In genomic region chr6:163956571-163957407, GRCh38 we compare ENCODE assay signal across 8 cellular contexts.
DNase-seq lines count a peak whose midpoint lies in the region; ATAC-seq, FAIRE-seq and TF ChIP-seq lines count a peak whose summit lies in the region.

No MANE protein-coding gene starts in this region.

- no peak for TF ChIP-seq EP300 in neural cell (conservative IDR thresholded peaks at IDR 0.05; ENCODE audit: poor library complexity, severe bottlenecking)

- DNase-seq in D721Med (ENCODE audit: insufficient read length, low spot score) (no peak), OCI-M1 (lab: John Stamatoyannopoulos, UW) (peak; percentile 83), activated T-cell treated with anti-CD3 and anti-CD28 coated beads for 1 hour (ENCODE audit: low read depth) (peak; percentile 35), fibroblast of lung (ENCODE audit: low read depth in 2 of 2) (peak; percentile 73 to 86), superior temporal gyrus (ENCODE audit: extremely low spot score) (peak; percentile 88)

- H3K79me2 ChIP-seq in fibroblast of lung (ENCODE audit: control insufficient read depth, insufficient read depth, low read length) (no peaks in the 10 kb centered on the region), neural cell (replicated peaks; ENCODE audit: insufficient read depth, low read length) (no peaks in the 10 kb centered on the region)

- H3K4me3 ChIP-seq in fibroblast of lung (replicated peaks in 1 of 4; ENCODE audit: control extremely low read depth in 1 of 4, insufficient read depth in 1 of 4, low read depth in 3 of 4, low read length in 4 of 4) (peak overlapping the region in 2 of 4 experiments; percentile 7 to 14), neural cell (ENCODE audit: low read length) (no peak overlapping the region)

- H4K20me1 ChIP-seq in fibroblast of lung (ENCODE audit: control insufficient read depth, extremely low read depth, insufficient read depth, low read length) (no peaks in the 10 kb centered on the region), neural cell (ENCODE audit: insufficient read depth) (no peaks in the 10 kb centered on the region)

- TF ChIP-seq CTCF in D721Med (IDR thresholded peaks at IDR 0.05; ENCODE audit: insufficient read depth, missing control alignments), result peak; percentile 92
- peak; percentile 96 to 99 for TF ChIP-seq CTCF in fibroblast of lung (conservative IDR thresholded peaks at IDR 0.05 in 1 of 2, IDR thresholded peaks at IDR 0.05 in 1 of 2; ENCODE audit: low read depth in 1 of 2, low read length in 2 of 2)
- peak; percentile 58 for TF ChIP-seq CTCF in neural cell (IDR thresholded peaks at IDR 0.05; ENCODE audit: poor library complexity, severe bottlenecking)

- H3K4me1 ChIP-seq in fibroblast of lung (ENCODE audit: control insufficient read depth, extremely low read depth, insufficient read depth, low read length), result peaks cover 4% of the 10 kb centered on the region

- H3K9me3 ChIP-seq in fibroblast of lung (ENCODE audit: control insufficient read depth, insufficient read depth, low read depth, low read length) (no peaks in the 10 kb centered on the region), neural cell (ENCODE audit: low read length) (no peaks in the 10 kb centered on the region)

- TF ChIP-seq RAD21 in neural cell (conservative IDR thresholded peaks at IDR 0.05), result peak; percentile 59

- H3F3A ChIP-seq in neural cell (ENCODE audit: insufficient read depth, low read length, poor library complexity, severe bottlenecking), result no peaks in the 10 kb centered on the region

- H3K27me3 ChIP-seq in fibroblast of lung (ENCODE audit: control insufficient read depth, insufficient read depth, low read length) (no peaks in the 10 kb centered on the region), neural cell (ENCODE audit: insufficient read depth, low read depth, low read length) (no peaks in the 10 kb centered on the region)

- FAIRE-seq in D721Med (lab: Jason Lieb, UNC), result no peak

- no peaks in the 10 kb centered on the region for H3K9me2 ChIP-seq in neural cell (ENCODE audit: insufficient read depth, low read length)

- H3K36me3 ChIP-seq in fibroblast of lung (ENCODE audit: control insufficient read depth, insufficient read depth, low read length), result no peaks in the 10 kb centered on the region
- no peaks in the 10 kb centered on the region for H3K36me3 ChIP-seq in neural cell (ENCODE audit: insufficient read depth, low read length)

- ATAC-seq in GM19468 (IDR thresholded peaks at IDR 0.05; ENCODE audit: extremely low read depth, unreplicated experiment), result peak; percentile 97
- peak; percentile 97 for ATAC-seq in HG03565 (IDR thresholded peaks at IDR 0.05; ENCODE audit: unreplicated experiment)

- H3K4me2 ChIP-seq in fibroblast of lung (ENCODE audit: extremely low read depth, insufficient read depth, low read length) (peak overlapping the region; percentile 44), neural cell (ENCODE audit: low read length) (no peak overlapping the region)

- H2AFZ ChIP-seq in fibroblast of lung (ENCODE audit: low read length) (no peak overlapping the region), neural cell (ENCODE audit: low read depth, low read length) (no peak overlapping the region)

- H3K27ac ChIP-seq in fibroblast of lung (ENCODE audit: insufficient read depth, low read length) (no peak overlapping the region), neural cell (ENCODE audit: low read length) (no peak overlapping the region)

- H3K9ac ChIP-seq in fibroblast of lung (ENCODE audit: insufficient read depth, low read length) (no peak overlapping the region), neural cell (ENCODE audit: low read length) (no peak overlapping the region)

TF ChIP-seq in neural cell, 6 proteins besides CTCF, POLR2A, EP300 and RAD21:
- no peak for TF ChIP-seq POLR2AphosphoS5 (IDR thresholded peaks at IDR 0.05)
- TF ChIP-seq SMC3 (conservative IDR thresholded peaks at IDR 0.05; ENCODE audit: poor library complexity), result peak; percentile 53
